ENCODE assay signal across 3 cellular contexts in the genomic region with DNA sequence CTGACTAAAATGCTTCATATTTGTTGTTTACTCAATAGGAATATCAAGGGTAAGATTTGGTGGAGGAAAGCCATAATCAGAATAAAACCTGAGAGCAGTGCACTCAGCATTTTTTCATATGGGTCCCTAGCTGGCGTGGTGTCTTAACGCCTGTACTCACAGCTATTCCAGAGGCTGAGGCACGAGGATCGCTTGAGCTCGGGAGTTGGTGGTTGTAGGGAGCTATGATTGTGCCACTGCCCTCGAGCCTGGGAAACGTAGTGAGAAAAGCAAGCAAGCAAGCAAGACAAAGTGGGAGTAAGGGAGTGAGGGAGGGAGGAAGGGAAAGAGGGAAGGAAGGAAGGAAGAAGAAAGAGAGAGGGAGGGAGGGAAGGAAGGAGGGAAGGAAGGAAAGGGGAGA.
"Had no signal": no experiment of that assay in that cellular context is flagged by ENCODE, and none has a peak within 500 bp of the region (broad histone marks: within the 10 kb centered on the region; RNA-seq: fewer than 3 reads in every experiment).

No MANE protein-coding gene starts in this region.

- DNase-seq: GDM1, GF-D8 had no signal

- ATAC-seq: GM12878 had no signal

- H3K4me3 ChIP-seq: GM12878 had no signal
